13 cellular contexts compared by ENCODE assay signal in the genomic region with DNA sequence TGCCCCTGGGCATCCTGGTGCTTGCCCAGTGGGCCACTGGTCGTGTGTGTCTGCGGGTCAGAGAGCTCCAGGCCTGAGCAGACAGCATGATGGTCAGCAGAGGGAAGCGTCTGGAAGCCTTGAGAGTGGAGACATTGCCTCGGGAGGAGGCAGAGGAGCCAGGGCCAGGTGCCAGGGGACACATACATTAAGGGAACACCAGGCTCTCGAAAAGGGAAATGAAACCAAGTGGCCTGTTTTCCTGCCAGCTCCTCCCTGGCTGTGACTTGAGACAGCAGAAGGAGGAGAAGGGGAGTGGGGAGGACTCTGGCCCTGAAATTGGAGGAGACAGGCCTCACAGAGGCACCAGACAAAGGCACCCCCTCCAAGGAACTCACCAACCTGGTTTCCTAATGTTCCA.
A peak's percentile ranks its signal among the peaks of the same experiment; 100 is the strongest.
DNase-seq lines count a peak whose midpoint lies in the region; ATAC-seq and TF ChIP-seq lines count a peak whose summit lies in the region.
"Had no signal": no experiment of that assay in that cellular context is flagged by ENCODE, and none has a peak within 500 bp of the region (broad histone marks: within the 10 kb centered on the region; RNA-seq: fewer than 3 reads in every experiment).

No MANE protein-coding gene starts in this region.

- H3K27me3 Mint-ChIP-seq in effector memory CD8-positive, alpha-beta T cell = no peaks in the 10 kb centered on the region
- peaks cover 10% of the 10 kb centered on the region for H3K27me3 Mint-ChIP-seq in neural progenitor cell (ENCODE audit: insufficient read depth, low read depth)

- H3K4me1 Mint-ChIP-seq in effector memory CD8-positive, alpha-beta T cell (ENCODE audit: low read depth in 2 of 2) = no peaks in the 10 kb centered on the region
- H3K4me1 Mint-ChIP-seq in neural progenitor cell = peaks cover 16% of the 10 kb centered on the region

- H3K4me3 ChIP-seq in neural progenitor cell = no peak overlapping the region
- H3K4me3 ChIP-seq: K562 had no signal

- H3K9me3 ChIP-seq in neural progenitor cell (ENCODE audit: low read depth) = no peaks in the 10 kb centered on the region
- H3K9me3 ChIP-seq: Caco-2 had no signal

- no peaks in the 10 kb centered on the region for H3K9me3 Mint-ChIP-seq in effector memory CD8-positive, alpha-beta T cell
- H3K9me3 Mint-ChIP-seq in neural progenitor cell = peaks cover 10% of the 10 kb centered on the region

- H4K20me1 ChIP-seq in neural progenitor cell (ENCODE audit: low read depth) = no peaks in the 10 kb centered on the region

- no peak for ATAC-seq in effector memory CD8-positive, alpha-beta T cell (replicated peaks)
- no peak for ATAC-seq in HG03469 (IDR thresholded peaks at IDR 0.05; ENCODE audit: unreplicated experiment)
- no peak for ATAC-seq in GM21367 (IDR thresholded peaks at IDR 0.05; ENCODE audit: unreplicated experiment)
- ATAC-seq: K562 had no signal

- DNase-seq in DMS79 treated with DMSO at 0.1 percent for 48 hours (lab: John Stamatoyannopoulos, UW) = peak; percentile 39
- peak; percentile 63 to 88 for DNase-seq in NCI-H446 (lab: John Stamatoyannopoulos, UW)
- no peak for DNase-seq in effector memory CD8-positive, alpha-beta T cell
- no peak for DNase-seq in neural progenitor cell (ENCODE audit: low spot score)
- no peak for DNase-seq in 8988T
- no peak for DNase-seq in hepatic stellate cell (ENCODE audit: low spot score)
- DNase-seq: activated T-cell treated with anti-CD3 and anti-CD28 coated beads, Interleukin-2, amount 50 U/mL, for 1 hour; Caco-2; NK-92 treated with Interleukin-12 subunit alpha and Interleukin-12 subunit beta, amount 100 ng/mL, for 24 hours had no signal

- no peaks in the 10 kb centered on the region for H3F3A ChIP-seq in neural progenitor cell (ENCODE audit: low read depth)

- H3K79me2 ChIP-seq in neural progenitor cell (ENCODE audit: low read depth) = no peaks in the 10 kb centered on the region
- H3K79me2 ChIP-seq: parathyroid adenoma had no signal

- H3K9ac ChIP-seq in neural progenitor cell = no peak overlapping the region
- H3K9ac ChIP-seq: parathyroid adenoma had no signal

- H3K27ac ChIP-seq in neural progenitor cell = no peak overlapping the region
- H3K27ac ChIP-seq: parathyroid adenoma had no signal

- no peaks in the 10 kb centered on the region for H3K36me3 ChIP-seq in neural progenitor cell

- TF ChIP-seq CTCF in neural progenitor cell (IDR thresholded peaks at IDR 0.05) = no peak

- H3K4me3 Mint-ChIP-seq in effector memory CD8-positive, alpha-beta T cell = no peak overlapping the region
- H3K4me3 Mint-ChIP-seq in neural progenitor cell = no peak overlapping the region

- peak overlapping the region; percentile 24 to 68 for H3K27ac Mint-ChIP-seq in effector memory CD8-positive, alpha-beta T cell
- H3K27ac Mint-ChIP-seq in neural progenitor cell = peak overlapping the region; percentile 58

- H3K27me3 ChIP-seq in neural progenitor cell = no peaks in the 10 kb centered on the region

- no peaks in the 10 kb centered on the region for H3K36me3 Mint-ChIP-seq in effector memory CD8-positive, alpha-beta T cell (ENCODE audit: insufficient read depth)
- H3K36me3 Mint-ChIP-seq in neural progenitor cell = no peaks in the 10 kb centered on the region

- H2AFZ ChIP-seq in neural progenitor cell (replicated peaks) = no peak overlapping the region
- H2AFZ ChIP-seq: parathyroid adenoma had no signal

- H3K4me1 ChIP-seq in neural progenitor cell = no peaks in the 10 kb centered on the region
- H3K4me1 ChIP-seq: Caco-2, parathyroid adenoma had no signal

- no peak overlapping the region for H3K4me2 ChIP-seq in neural progenitor cell

Comparison
In these comparisons a context has a peak if more than half of its experiments do, and no peak if none do; other contexts are left out.
1. DNase-seq: peak in DMS79 treated with DMSO at 0.1 percent for 48 hours (single experiment) and NCI-H446 (2 of 2); none in effector memory CD8-positive, alpha-beta T cell (0 of 3), neural progenitor cell (single experiment), 8988T (single experiment) and hepatic stellate cell (single experiment).